12 cellular contexts compared by ENCODE assay signal in the genomic region with DNA sequence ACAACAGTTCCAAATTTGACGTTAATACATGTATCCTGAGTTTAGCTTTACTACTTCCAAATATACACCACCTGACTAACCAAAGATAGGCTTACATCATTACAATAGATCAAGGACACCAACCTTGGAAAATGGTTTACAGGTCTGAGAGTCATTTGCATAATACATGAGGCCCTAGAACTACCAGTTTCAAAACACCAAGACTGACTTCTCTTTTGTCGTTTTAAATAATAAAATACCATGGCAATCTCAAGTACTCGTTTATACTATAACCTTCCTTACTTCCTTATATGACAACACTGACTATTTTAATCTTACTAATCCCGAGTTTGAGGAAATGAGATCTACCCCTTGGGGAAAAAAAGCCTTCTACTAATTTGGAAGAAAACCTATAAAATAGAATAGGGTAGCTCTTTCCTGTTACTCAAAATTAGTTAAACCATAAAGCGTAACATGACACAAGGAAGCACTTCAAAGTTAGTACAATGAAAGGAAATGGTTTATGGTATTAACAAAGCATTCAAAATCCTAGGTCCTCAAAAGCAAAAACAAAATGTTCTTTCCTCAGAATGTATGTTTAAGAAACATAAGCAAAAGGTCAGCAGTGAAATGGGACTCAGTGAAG. TPM values are rescaled to one million over a fixed set of nuclear protein-coding genes. Genes with fewer than 3 reads are reported as not detected.
DNase-seq lines count a peak whose midpoint lies in the region; ATAC-seq and TF ChIP-seq lines count a peak whose summit lies in the region.
"Had no signal": no experiment of that assay in that cellular context is flagged by ENCODE, and none has a peak within 500 bp of the region (broad histone marks: within the 10 kb centered on the region; RNA-seq: fewer than 3 reads in every experiment).

No MANE protein-coding gene starts in this region.

- peaks cover 30% of the 10 kb centered on the region for H3K36me3 Mint-ChIP-seq in activated T-helper 17 cell treated with anti-CD3 and anti-CD28 coated beads, Interleukin-2, amount 50 U/mL, for 72 hours (ENCODE audit: low read depth)

- H3K4me3 ChIP-seq in Loucy (ENCODE audit: low read length, poor library complexity, severe bottlenecking): no peak overlapping the region
- no peak overlapping the region for H3K4me3 ChIP-seq in mesenchymal stem cell (ENCODE audit: insufficient read depth in 1 of 2, low read depth in 1 of 2, low read length in 2 of 2)
- no peak overlapping the region for H3K4me3 ChIP-seq in left lung
- H3K4me3 ChIP-seq in SJCRH30: no peak overlapping the region

- peaks cover 25% of the 10 kb centered on the region for H4K20me1 ChIP-seq in Loucy (ENCODE audit: insufficient read depth, low read length, poor library complexity, severe bottlenecking)

- H3K9me3 Mint-ChIP-seq in activated T-helper 17 cell treated with anti-CD3 and anti-CD28 coated beads, Interleukin-2, amount 50 U/mL, for 72 hours: no peaks in the 10 kb centered on the region
- H3K9me3 Mint-ChIP-seq: stimulated activated naive CD8-positive, alpha-beta T cell treated with anti-CD3 and anti-CD28 coated beads, Interleukin-15, amount 100 ng/mL, for 72 hours had no signal

- H3K9me2 ChIP-seq in Loucy (replicated peaks; ENCODE audit: low read depth, low read length): no peaks in the 10 kb centered on the region

- H3K14ac ChIP-seq in mesenchymal stem cell (ENCODE audit: low read length in 2 of 2): no peak overlapping the region

- H2AFZ ChIP-seq in Loucy (ENCODE audit: low read length) (no peak overlapping the region), mesenchymal stem cell (ENCODE audit: low read depth, low read length) (no peak overlapping the region)

- H4K91ac ChIP-seq in mesenchymal stem cell (ENCODE audit: low read length): no peak overlapping the region

- H3K79me2 ChIP-seq in Loucy (ENCODE audit: insufficient read depth, low read length): no peaks in the 10 kb centered on the region; the same call in 1 of the 2 replicates

- peak; percentile 92 for ATAC-seq in GM18907 (IDR thresholded peaks at IDR 0.05; ENCODE audit: unreplicated experiment)
- ATAC-seq in HG02642 (IDR thresholded peaks at IDR 0.05; ENCODE audit: poor library complexity, unreplicated experiment): peak; percentile 65
- ATAC-seq in left lung: no peak
- ATAC-seq in activated T-helper 17 cell treated with anti-CD3 and anti-CD28 coated beads, Interleukin-2, amount 50 U/mL, for 72 hours (replicated peaks): no peak
- ATAC-seq: stimulated activated naive CD8-positive, alpha-beta T cell treated with anti-CD3 and anti-CD28 coated beads, Interleukin-15, amount 100 ng/mL, for 72 hours had no signal

- H3K27ac Mint-ChIP-seq in activated T-helper 17 cell treated with anti-CD3 and anti-CD28 coated beads, Interleukin-2, amount 50 U/mL, for 72 hours: no peak overlapping the region

- H3K27ac ChIP-seq in mesenchymal stem cell (ENCODE audit: low read length, poor library complexity, severe bottlenecking): no peak overlapping the region
- no peak overlapping the region for H3K27ac ChIP-seq in left lung
- H3K27ac ChIP-seq in SJCRH30: no peak overlapping the region

- DNase-seq in mesenchymal stem cell (peak; percentile 33), left lung (no peak), GM20000 (ENCODE audit: low spot score) (no peak), SJCRH30 (no peak)
- DNase-seq: hypothalamus; retina; stimulated activated naive CD8-positive, alpha-beta T cell treated with anti-CD3 and anti-CD28 coated beads, Interleukin-15, amount 100 ng/mL, for 72 hours; T-helper 2 cell had no signal

- no peaks in the 10 kb centered on the region for H3K27me3 ChIP-seq in Loucy (ENCODE audit: insufficient read depth, low read length, poor library complexity, severe bottlenecking)
- no peaks in the 10 kb centered on the region for H3K27me3 ChIP-seq in mesenchymal stem cell (ENCODE audit: control insufficient read depth in 1 of 2, insufficient read depth in 1 of 2, low read length in 2 of 2)
- no peaks in the 10 kb centered on the region for H3K27me3 ChIP-seq in left lung
- H3K27me3 ChIP-seq in SJCRH30: no peaks in the 10 kb centered on the region

- H3K4ac ChIP-seq in mesenchymal stem cell (ENCODE audit: low read depth in 1 of 2, low read length in 2 of 2): no peak overlapping the region

- H3K79me1 ChIP-seq in mesenchymal stem cell (replicated peaks; ENCODE audit: low read length, poor library complexity, severe bottlenecking): peaks cover 19% of the 10 kb centered on the region

- H2BK12ac ChIP-seq in mesenchymal stem cell (ENCODE audit: low read length in 2 of 2): no peak overlapping the region

- H3K9me3 ChIP-seq in Loucy (ENCODE audit: insufficient read depth, low read depth, low read length) (no peaks in the 10 kb centered on the region), mesenchymal stem cell (ENCODE audit: control insufficient read depth, low read length) (no peaks in the 10 kb centered on the region), left lung (no peaks in the 10 kb centered on the region), SJCRH30 (replicated peaks) (no peaks in the 10 kb centered on the region)

- H3K9ac ChIP-seq in Loucy (ENCODE audit: low read depth, low read length, poor library complexity, severe bottlenecking): no peak overlapping the region
- no peak overlapping the region for H3K9ac ChIP-seq in mesenchymal stem cell (ENCODE audit: low read length)

- no peak overlapping the region for H4K8ac ChIP-seq in mesenchymal stem cell (ENCODE audit: low read length)

- intact Hi-C loops in left lung (cut with DNase I): no loop called here

- no peak overlapping the region for H3K4me3 Mint-ChIP-seq in activated T-helper 17 cell treated with anti-CD3 and anti-CD28 coated beads, Interleukin-2, amount 50 U/mL, for 72 hours
- H3K4me3 Mint-ChIP-seq: stimulated activated naive CD8-positive, alpha-beta T cell treated with anti-CD3 and anti-CD28 coated beads, Interleukin-15, amount 100 ng/mL, for 72 hours had no signal

- H2BK15ac ChIP-seq in mesenchymal stem cell (ENCODE audit: low read depth, poor library complexity, severe bottlenecking): no peak overlapping the region

- H3K4me2 ChIP-seq in Loucy (ENCODE audit: low read depth, low read length, poor library complexity, severe bottlenecking) (peak overlapping the region; percentile 45), mesenchymal stem cell (ENCODE audit: low read length, poor library complexity, severe bottlenecking) (no peak overlapping the region)

- no peaks in the 10 kb centered on the region for H3K27me3 Mint-ChIP-seq in activated T-helper 17 cell treated with anti-CD3 and anti-CD28 coated beads, Interleukin-2, amount 50 U/mL, for 72 hours
- H3K27me3 Mint-ChIP-seq: stimulated activated naive CD8-positive, alpha-beta T cell treated with anti-CD3 and anti-CD28 coated beads, Interleukin-15, amount 100 ng/mL, for 72 hours had no signal

- no peaks in the 10 kb centered on the region for H3K4me1 Mint-ChIP-seq in activated T-helper 17 cell treated with anti-CD3 and anti-CD28 coated beads, Interleukin-2, amount 50 U/mL, for 72 hours

- H2BK120ac ChIP-seq in mesenchymal stem cell (ENCODE audit: low read depth, low read length): no peak overlapping the region

- H3K23ac ChIP-seq in mesenchymal stem cell (ENCODE audit: low read length in 2 of 2): no peak overlapping the region

- peaks cover 3% of the 10 kb centered on the region; the same call in 1 of the 2 replicates for H3F3A ChIP-seq in Loucy (ENCODE audit: low read depth)

- H3K36me3 ChIP-seq in Loucy (ENCODE audit: insufficient read depth, low read length) (peaks cover 82% of the 10 kb centered on the region; the same call in 1 of the 2 replicates), mesenchymal stem cell (ENCODE audit: control insufficient read depth in 1 of 2, insufficient read depth in 2 of 2, low read depth in 1 of 2, low read length in 2 of 2) (peaks cover 14 to 97% of the 10 kb centered on the region in 2 experiments), left lung (peaks cover 0 to 83% of the 10 kb centered on the region in 2 donors), SJCRH30 (peaks cover 80% of the 10 kb centered on the region)

- H2AK5ac ChIP-seq in mesenchymal stem cell (ENCODE audit: low read length, severe bottlenecking): no peak overlapping the region

- H3K18ac ChIP-seq in mesenchymal stem cell (ENCODE audit: low read depth in 1 of 2, low read length in 2 of 2): no peak overlapping the region

- H3K4me1 ChIP-seq in Loucy (ENCODE audit: insufficient read depth, low read length, poor library complexity, severe bottlenecking) (peaks cover 19% of the 10 kb centered on the region), mesenchymal stem cell (ENCODE audit: control insufficient read depth, insufficient read depth, low read depth, low read length) (no peaks in the 10 kb centered on the region), left lung (peaks cover 0 to 7% of the 10 kb centered on the region in 2 donors), SJCRH30 (no peaks in the 10 kb centered on the region)

- TF ChIP-seq CTCF in Loucy (conservative IDR thresholded peaks at IDR 0.05; ENCODE audit: low read length) (no peak), left lung (IDR thresholded peaks at IDR 0.05) (no peak), GM20000 (IDR thresholded peaks at IDR 0.05; ENCODE audit: extremely low read depth, missing control alignments) (no peak)

- no peak overlapping the region for H2BK5ac ChIP-seq in mesenchymal stem cell (ENCODE audit: low read depth, low read length, poor library complexity, severe bottlenecking)

- WGBS in mesenchymal stem cell: 76% methylated on average over 3 of the region's 5 CpGs

RNA-seq across cellular contexts. Expression of a gene that starts 42.1 kb away (rescaled TPM):
- 62.4 TPM for polyA plus RNA-seq in mesenchymal stem cell (2013, experiment 1 of 2)
- 64.0 TPM for polyA plus RNA-seq in mesenchymal stem cell (2013, experiment 2 of 2)
- total RNA-seq in left lung: 100 to 1,000 TPM in 1 of 2 donors, 10 to 100 TPM in 1; 83.6 to 107 TPM
- 10 to 100 TPM; 69.5 to 94.4 TPM for total RNA-seq in activated T-helper 17 cell treated with anti-CD3 and anti-CD28 coated beads, Interleukin-2, amount 50 U/mL, for 72 hours
- total RNA-seq in SJCRH30 (2014; rRNA removed; shearing (Covaris generic)): 171 and 179 TPM in 2 replicates

RNA-seq across cellular contexts. Expression of a gene that starts 42.7 kb away (rescaled TPM):
- polyA plus RNA-seq in mesenchymal stem cell (2013, experiment 1 of 2): 2.4 TPM
- polyA plus RNA-seq in mesenchymal stem cell (2013, experiment 2 of 2): 2.6 TPM
- total RNA-seq in left lung: 1 to 10 TPM; 3.7 to 4.8 TPM
- 1 to 10 TPM; 2.9 to 3.5 TPM for total RNA-seq in activated T-helper 17 cell treated with anti-CD3 and anti-CD28 coated beads, Interleukin-2, amount 50 U/mL, for 72 hours
- total RNA-seq in SJCRH30 (2014; rRNA removed; shearing (Covaris generic)): 1.8 and 2.4 TPM in 2 replicates

Comparison
In these comparisons a context has a peak if more than half of its experiments do, and no peak if none do; other contexts are left out.
1. ATAC-seq: peak in GM18907 (single experiment) and HG02642 (single experiment); none in left lung (single experiment) and activated T-helper 17 cell treated with anti-CD3 and anti-CD28 coated beads, Interleukin-2, amount 50 U/mL, for 72 hours (single experiment).